In the genomic region with DNA sequence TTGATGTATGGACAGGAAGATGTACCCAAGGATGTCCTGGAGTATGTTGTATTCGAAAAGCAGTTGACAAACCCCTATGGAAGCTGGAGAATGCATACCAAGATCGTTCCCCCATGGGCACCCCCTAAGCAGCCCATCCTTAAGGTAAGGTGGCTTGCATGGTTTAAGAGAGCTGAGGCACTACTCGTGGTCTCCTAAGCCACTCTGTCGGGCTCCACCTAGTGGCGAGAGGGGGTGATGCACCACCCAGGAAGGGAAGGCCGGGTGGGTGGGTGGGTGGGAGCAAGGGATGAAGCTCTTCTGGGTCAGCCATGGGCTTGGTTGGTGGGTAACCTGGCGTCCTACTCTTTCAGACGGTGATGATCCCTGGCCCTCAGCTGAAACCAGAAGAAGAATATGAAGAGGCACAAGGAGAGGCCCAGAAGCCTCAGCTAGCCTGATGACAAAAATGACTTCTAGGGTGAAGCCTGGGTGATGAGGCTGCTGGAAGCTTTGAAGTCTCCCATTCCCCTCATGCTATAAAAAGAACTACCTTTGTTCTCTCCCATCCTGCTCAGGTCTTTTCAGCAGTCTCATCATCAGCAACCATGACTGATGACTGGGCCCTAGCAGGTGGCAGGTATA, we compare ENCODE assay signal across 1 cellular context.
TF ChIP-seq lines count a peak whose summit lies in the region.

No MANE protein-coding gene starts in this region.

TF ChIP-seq in GM23338, 12 proteins besides CTCF, POLR2A, EP300 and RAD21 (continued from another document):
- TF ChIP-seq ZNF462 (CRISPR knock-in tag; IDR thresholded peaks at IDR 0.05) (no peak), REST (IDR thresholded peaks at IDR 0.05; ENCODE audit: unreplicated experiment) (no peak), EZH2 (IDR thresholded peaks at IDR 0.05; ENCODE audit: low read depth, unreplicated experiment) (no peak), ZNF331 (CRISPR knock-in tag; IDR thresholded peaks at IDR 0.05; ENCODE audit: low read depth) (no peak), CREB1 (CRISPR knock-in tag; IDR thresholded peaks at IDR 0.05; ENCODE audit: low read depth) (no peak)
TF ChIP-seq in GM23338: peak in this region for 0.
